In the genomic region with DNA sequence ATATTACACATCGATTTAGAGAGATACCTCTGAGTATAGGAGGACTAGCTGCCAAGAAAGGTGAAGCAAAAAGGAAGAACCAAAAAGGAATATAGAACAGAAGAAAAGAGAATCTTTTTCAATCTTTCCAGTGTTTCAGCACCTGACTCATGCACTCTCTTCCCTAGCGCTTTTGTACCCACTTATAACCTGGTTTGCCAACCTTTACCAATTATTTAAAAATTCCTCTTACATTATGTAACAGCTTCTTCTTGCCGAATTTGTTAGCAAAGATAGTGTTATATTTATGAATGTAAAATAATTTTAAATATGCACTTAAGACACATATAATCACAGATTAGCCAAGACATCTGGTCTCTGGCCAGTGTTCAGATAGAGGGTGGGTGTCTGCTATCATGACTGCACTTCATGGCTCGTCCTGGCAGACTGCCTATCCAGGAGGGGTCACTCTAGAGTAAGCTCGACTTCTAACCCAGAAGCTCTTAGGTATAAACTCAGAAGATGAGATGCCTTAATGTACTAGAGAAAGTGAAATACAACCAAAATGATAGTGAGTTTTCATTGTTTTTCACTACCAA, we compare ENCODE assay signal across 7 cellular contexts.
DNase-seq lines count a peak whose midpoint lies in the region; ATAC-seq, FAIRE-seq and TF ChIP-seq lines count a peak whose summit lies in the region.

No MANE protein-coding gene starts in this region.

- H3K79me1 ChIP-seq in H1 (ENCODE audit: low read depth, low read length), result no peaks in the 10 kb centered on the region

- no peak overlapping the region for H3K4ac ChIP-seq in H1 (replicated peaks; ENCODE audit: insufficient read length, low read depth, low read length)

- H3K36me3 ChIP-seq in MM.1S (replicated peaks; ENCODE audit: insufficient read depth, low read length) (no peaks in the 10 kb centered on the region), H1 (ENCODE audit: control insufficient read depth in 2 of 4, insufficient read depth in 4 of 4, low read length in 3 of 4) (no peaks in the 10 kb centered on the region; a peak in 1 of 8 replicates)

- H3K18ac ChIP-seq in H1 (ENCODE audit: extremely low read depth, low read length), result no peak overlapping the region

- no peak overlapping the region for H3K56ac ChIP-seq in H1 (replicated peaks; ENCODE audit: insufficient read length, low read depth, low read length)

- ATAC-seq in omental fat pad (ENCODE audit: low FRiP score), result peak; percentile 84
- ATAC-seq in GM21367 (IDR thresholded peaks at IDR 0.05; ENCODE audit: unreplicated experiment), result no peak

- H2BK5ac ChIP-seq in H1 (ENCODE audit: low read depth, low read length), result no peak overlapping the region

- H3K9ac ChIP-seq in MM.1S (ENCODE audit: low read length) (no peak overlapping the region), H1 (replicated peaks in 1 of 4; ENCODE audit: extremely low read depth in 1 of 4, low read depth in 3 of 4, low read length in 3 of 4) (no peak overlapping the region)

- H2BK12ac ChIP-seq in H1 (ENCODE audit: low read depth, low read length), result no peak overlapping the region

- no peak overlapping the region for H2BK120ac ChIP-seq in H1 (replicated peaks; ENCODE audit: low read depth, low read length)

- no peaks in the 10 kb centered on the region for H4K20me1 ChIP-seq in MM.1S (ENCODE audit: insufficient read depth, low read length)
- H4K20me1 ChIP-seq in H1 (replicated peaks in 1 of 2; ENCODE audit: control insufficient read depth in 1 of 2, insufficient read depth in 2 of 2, low read length in 2 of 2), result no peaks in the 10 kb centered on the region

- H3K14ac ChIP-seq in H1 (ENCODE audit: insufficient read length), result no peak overlapping the region

- CTCF ChIA-PET in H1 (lab: Charles Lee; ENCODE audit: partially characterized antibody), result interaction anchor here (0.6 to 2.2 kb wide), 19 partner anchors 8 to 631 kb away, joined by 3 to 11 read pairs (median 4); a partner anchor contains a TSS

- H3K4me2 ChIP-seq in MM.1S (ENCODE audit: low read depth, low read length) (no peak overlapping the region), H1 (ENCODE audit: insufficient read depth in 1 of 2, low read depth in 2 of 2, low read length in 2 of 2) (no peak overlapping the region)

- H3K9me2 ChIP-seq in MM.1S (replicated peaks; ENCODE audit: insufficient read depth, low read length), result no peaks in the 10 kb centered on the region

- H3K9me3 ChIP-seq in MM.1S (replicated peaks; ENCODE audit: insufficient read depth, low read length) (no peaks in the 10 kb centered on the region), H1 (ENCODE audit: insufficient read depth in 2 of 2, low read depth in 1 of 2, low read length in 1 of 2) (no peaks in the 10 kb centered on the region)

- H3K27ac ChIP-seq in MM.1S (ENCODE audit: low read length) (no peak overlapping the region), H1 (ENCODE audit: low read depth, low read length) (no peak overlapping the region)

- H3K23me2 ChIP-seq in H1 (ENCODE audit: low read depth, low read length), result no peaks in the 10 kb centered on the region

- H4K8ac ChIP-seq in H1 (ENCODE audit: extremely low read depth, insufficient read depth, low read length), result no peak overlapping the region

- H3K79me2 ChIP-seq in MM.1S (ENCODE audit: low read length), result no peaks in the 10 kb centered on the region
- H3K79me2 ChIP-seq in H1 (ENCODE audit: control insufficient read depth in 1 of 2, insufficient read depth in 2 of 2, low read length in 2 of 2), result no peaks in the 10 kb centered on the region

- no peak overlapping the region for H2AFZ ChIP-seq in MM.1S (ENCODE audit: low read length)
- H2AFZ ChIP-seq in H1 (ENCODE audit: low read length), result no peak overlapping the region

- no peak for TF ChIP-seq EP300 in H1 (IDR thresholded peaks at IDR 0.05; ENCODE audit: borderline replicate concordance in 1 of 2, low read depth in 2 of 2, low read length in 2 of 2)

- peak; percentile 42 to 47; a peak in 3 of 4 replicates for TF ChIP-seq RAD21 in H1 (IDR thresholded peaks at IDR 0.05 in 1 of 2, conservative IDR thresholded peaks at IDR 0.05 in 1 of 2; ENCODE audit: low read depth in 2 of 2, low read length in 2 of 2)

- no peak overlapping the region for H2BK20ac ChIP-seq in H1 (ENCODE audit: low read length)

- no peak overlapping the region for H3K23ac ChIP-seq in H1 (ENCODE audit: insufficient read length)

- H3K4me3 ChIP-seq in MM.1S (ENCODE audit: low read length) (no peak overlapping the region), H1 (ENCODE audit: extremely low read depth in 1 of 4, insufficient read depth in 2 of 4, low read depth in 3 of 4, low read length in 4 of 4) (no peak overlapping the region)

- no peaks in the 10 kb centered on the region for H3K27me3 ChIP-seq in MM.1S (replicated peaks; ENCODE audit: insufficient read depth, low read length)
- H3K27me3 ChIP-seq in H1 (replicated peaks in 1 of 4; ENCODE audit: control insufficient read depth in 3 of 4, extremely low read depth in 1 of 4, insufficient read depth in 3 of 4, low read length in 3 of 4), result no peaks in the 10 kb centered on the region

- H3K4me1 ChIP-seq in MM.1S (ENCODE audit: low read length), result no peaks in the 10 kb centered on the region
- no peaks in the 10 kb centered on the region for H3K4me1 ChIP-seq in H1 (replicated peaks in 1 of 4; ENCODE audit: control insufficient read depth in 3 of 4, insufficient read depth in 4 of 4, low read length in 3 of 4)

- FAIRE-seq in H1 (lab: Jason Lieb, UNC), result peak; percentile 69

- no peak overlapping the region for H4K91ac ChIP-seq in H1 (replicated peaks; ENCODE audit: insufficient read length, low read length)

- no peaks in the 10 kb centered on the region for H3F3A ChIP-seq in MM.1S (ENCODE audit: insufficient read depth, low read length)

- DNase-seq in MM.1S (no peak), H1 (ENCODE audit: low read depth in 1 of 2, low spot score in 2 of 2) (no peak), omental fat pad (ENCODE audit: low spot score) (peak; percentile 43), COR-L47 (lab: John Stamatoyannopoulos, UW) (no peak), kidney glomerular epithelial cell (lab: John Stamatoyannopoulos, UW) (no peak)

- no peak overlapping the region for H2AK5ac ChIP-seq in H1 (ENCODE audit: low read depth, low read length)

- WGBS in H1 (ENCODE audit: extremely low coverage in 1 of 2, insufficient coverage in 1 of 2, insufficient read length in 1 of 2, insufficient replicate concordance in 2 of 2, low coverage in 1 of 2, low lambda C conversion rate in 2 of 2, missing lambda C conversion rate in 1 of 2), 2 experiments, result 73% methylated on average over 5 of the region's 5 CpGs; no CpG with 5 or more reads in 1 of the 2 experiments

- POLR2A ChIA-PET in H1 (lab: Charles Lee; ENCODE audit: partially characterized antibody), result interaction anchor here (0.6 to 1.0 kb wide), 2 partner anchors 272 to 286 kb away, joined by 3 to 4 read pairs; no protein-coding TSS in a partner anchor

- H4K5ac ChIP-seq in H1 (ENCODE audit: insufficient read length, low read depth, low read length), result no peak overlapping the region

- H2BK15ac ChIP-seq in H1 (ENCODE audit: low read length), result no peak overlapping the region

- TF ChIP-seq POLR2A in H1 (IDR thresholded peaks at IDR 0.05; ENCODE audit: control extremely low read depth in 1 of 2, low read depth in 2 of 2, low read length in 2 of 2), result no peak

- TF ChIP-seq CTCF in GM12874 (IDR thresholded peaks at IDR 0.05; ENCODE audit: insufficient read depth, low read depth, low read length), result 0 out of 2 replicates have a peak, but pooled peaks have one; percentile 29
- peak; percentile 20 for TF ChIP-seq CTCF in MM.1S (IDR thresholded peaks at IDR 0.05; ENCODE audit: low read length)
- TF ChIP-seq CTCF in H1 (IDR thresholded peaks at IDR 0.05; ENCODE audit: control extremely low read depth in 1 of 3, insufficient read depth in 1 of 3, low read depth in 1 of 3, low read length in 3 of 3), result peak; percentile 45 to 71 (median 61)
- no peak for TF ChIP-seq CTCF in omental fat pad (IDR thresholded peaks at IDR 0.05)

TF ChIP-seq in H1, 55 proteins besides CTCF, POLR2A, EP300 and RAD21:
- TF ChIP-seq POU5F1 (IDR thresholded peaks at IDR 0.05; ENCODE audit: low read depth, low read length), result no peak
- no peak for TF ChIP-seq TBP (IDR thresholded peaks at IDR 0.05; ENCODE audit: low read depth, low read length)
- no peak for TF ChIP-seq CBX8 (IDR thresholded peaks at IDR 0.05; ENCODE audit: borderline replicate concordance, low read depth, low read length)
- TF ChIP-seq SRF (IDR thresholded peaks at IDR 0.05; ENCODE audit: low read depth, low read length), result no peak
- TF ChIP-seq MAFK (IDR thresholded peaks at IDR 0.05; ENCODE audit: low read depth, low read length), result no peak

Comparison
In these comparisons a context has a peak if more than half of its experiments do, and no peak if none do; other contexts are left out.
1. CTCF ChIP-seq: peak in GM12874 (single experiment), MM.1S (single experiment) and H1 (3 of 3); none in omental fat pad (0 of 3).